ENCODE assay signal across 24 cellular contexts in genomic region chr17:80114758-80115157, GRCh38. TPM values are rescaled to one million over a fixed set of nuclear protein-coding genes. Genes with fewer than 3 reads are reported as not detected.
DNase-seq lines count a peak whose midpoint lies in the region; ATAC-seq, FAIRE-seq and TF ChIP-seq lines count a peak whose summit lies in the region.
"Had no signal": no experiment of that assay in that cellular context is flagged by ENCODE, and none has a peak within 500 bp of the region (broad histone marks: within the 10 kb centered on the region; RNA-seq: fewer than 3 reads in every experiment).

No MANE protein-coding gene starts in this region.

- peaks cover 6% of the 10 kb centered on the region for H3K9me3 Mint-ChIP-seq in activated naive CD4-positive, alpha-beta T cell treated with anti-CD3 and anti-CD28 coated beads, Interleukin-2, amount 50 U/mL, for 24 hours
- peaks cover 6% of the 10 kb centered on the region for H3K9me3 Mint-ChIP-seq in activated T-helper 17 cell treated with anti-CD3 and anti-CD28 coated beads, Interleukin-2, amount 50 U/mL, for 72 hours
- H3K9me3 Mint-ChIP-seq: CD4-positive, alpha-beta T cell had no signal

- intact Hi-C loops in sciatic nerve (cut with DNase I): no loop called here

- CTCF ChIA-PET in HEK293T (lab: Yijun Ruan, JAX): interaction anchor here (1.0 to 1.9 kb wide), 2 partner anchors 13 kb away, joined by 3 to 7 read pairs; partner anchors contain the start of gene GAA

- TF ChIP-seq POLR2A in GM12891 (IDR thresholded peaks at IDR 0.05; ENCODE audit: low read depth, low read length): no peak

- ATAC-seq in activated T-helper 17 cell treated with anti-CD3 and anti-CD28 coated beads, Interleukin-2, amount 50 U/mL, for 72 hours (replicated peaks): no peak
- no peak for ATAC-seq in sciatic nerve
- ATAC-seq: A549 had no signal

- no peak for DNase-seq in activated naive CD4-positive, alpha-beta T cell treated with Interleukin-2 at 50 U/mL for 16 hours
- peak; percentile 4 for DNase-seq in sciatic nerve (ENCODE audit: low spot score)
- DNase-seq in HEK293T (ENCODE audit: extremely low spot score): no peak
- no peak for DNase-seq in GM12891 (ENCODE audit: insufficient read length, low spot score)
- DNase-seq: 8988T; ACHN; AML-193; BE2C; CD4-positive, alpha-beta T cell; CD8-positive, alpha-beta memory T cell; DMS 273 treated with DMSO at 0.1 percent for 48 hours; DMS79; GF-D8; GM23248; H7; HCEC 1CT had no signal

- POLR2A ChIA-PET in HEK293T (lab: Yijun Ruan, JAX): interaction anchor here (1.6 to 8.6 kb wide), 2 partner anchors 11 to 13 kb away, joined by 4 to 51 read pairs; partner anchors contain the start of gene GAA

- no peak overlapping the region for H3K4me3 Mint-ChIP-seq in activated naive CD4-positive, alpha-beta T cell treated with anti-CD3 and anti-CD28 coated beads, Interleukin-2, amount 50 U/mL, for 24 hours
- no peak overlapping the region for H3K4me3 Mint-ChIP-seq in activated T-helper 17 cell treated with anti-CD3 and anti-CD28 coated beads, Interleukin-2, amount 50 U/mL, for 72 hours
- H3K4me3 Mint-ChIP-seq: CD14-positive monocyte; CD4-positive, alpha-beta T cell; CD8-positive, alpha-beta memory T cell had no signal

- H3K27ac Mint-ChIP-seq in activated naive CD4-positive, alpha-beta T cell treated with anti-CD3 and anti-CD28 coated beads, Interleukin-2, amount 50 U/mL, for 24 hours: peak overlapping the region; percentile 63
- peak overlapping the region; percentile 53 for H3K27ac Mint-ChIP-seq in activated T-helper 17 cell treated with anti-CD3 and anti-CD28 coated beads, Interleukin-2, amount 50 U/mL, for 72 hours
- H3K27ac Mint-ChIP-seq: CD14-positive monocyte; CD4-positive, alpha-beta T cell had no signal

- H3K36me3 Mint-ChIP-seq in activated naive CD4-positive, alpha-beta T cell treated with anti-CD3 and anti-CD28 coated beads, Interleukin-2, amount 50 U/mL, for 24 hours: peaks cover 7% of the 10 kb centered on the region
- no peaks in the 10 kb centered on the region for H3K36me3 Mint-ChIP-seq in activated T-helper 17 cell treated with anti-CD3 and anti-CD28 coated beads, Interleukin-2, amount 50 U/mL, for 72 hours (ENCODE audit: low read depth)
- H3K36me3 Mint-ChIP-seq: CD8-positive, alpha-beta memory T cell had no signal

- H3K27me3 Mint-ChIP-seq in activated naive CD4-positive, alpha-beta T cell treated with anti-CD3 and anti-CD28 coated beads, Interleukin-2, amount 50 U/mL, for 24 hours: no peaks in the 10 kb centered on the region
- no peaks in the 10 kb centered on the region for H3K27me3 Mint-ChIP-seq in activated T-helper 17 cell treated with anti-CD3 and anti-CD28 coated beads, Interleukin-2, amount 50 U/mL, for 72 hours
- H3K27me3 Mint-ChIP-seq: CD4-positive, alpha-beta T cell; CD8-positive, alpha-beta memory T cell had no signal

- H3K4me1 Mint-ChIP-seq in activated naive CD4-positive, alpha-beta T cell treated with anti-CD3 and anti-CD28 coated beads, Interleukin-2, amount 50 U/mL, for 24 hours: peaks cover 7% of the 10 kb centered on the region
- peaks cover 8% of the 10 kb centered on the region for H3K4me1 Mint-ChIP-seq in activated T-helper 17 cell treated with anti-CD3 and anti-CD28 coated beads, Interleukin-2, amount 50 U/mL, for 72 hours
- H3K4me1 Mint-ChIP-seq: CD14-positive monocyte had no signal

- no peak for FAIRE-seq in GM12891 (lab: Jason Lieb, UNC)
- FAIRE-seq: D721Med, GM12892, H1 had no signal

TF ChIP-seq in HEK293T, 16 proteins besides CTCF, POLR2A, EP300 and RAD21:
- no peak for TF ChIP-seq FOXK2 (IDR thresholded peaks at IDR 0.05)
- no peak for TF ChIP-seq L3MBTL2 (conservative IDR thresholded peaks at IDR 0.05)
- TF ChIP-seq ELF4 (IDR thresholded peaks at IDR 0.05): no peak
- no peak for TF ChIP-seq ARNT (IDR thresholded peaks at IDR 0.05)
- TF ChIP-seq BHLHE40 (IDR thresholded peaks at IDR 0.05; ENCODE audit: borderline replicate concordance): no peak
- TF ChIP-seq HDGF (IDR thresholded peaks at IDR 0.05; ENCODE audit: borderline replicate concordance): no peak

TF ChIP-seq in GM12891, 5 proteins besides CTCF, POLR2A, EP300 and RAD21:
- TF ChIP-seq TAF1 (IDR thresholded peaks at IDR 0.05; ENCODE audit: low read depth, low read length) (no peak), PAX5 (IDR thresholded peaks at IDR 0.05; ENCODE audit: insufficient read depth, low read length, severe bottlenecking) (no peak), POLR2AphosphoS5 (IDR thresholded peaks at IDR 0.05; ENCODE audit: low read depth, low read length) (no peak), SPI1 (IDR thresholded peaks at IDR 0.05; ENCODE audit: low read depth, low read length) (no peak), POU2F2 (IDR thresholded peaks at IDR 0.05; ENCODE audit: low read depth, low read length) (no peak)
TF ChIP-seq in GM12891: peak in this region for 0.

RNA-seq across cellular contexts. Expression of gene GAA, which starts 13.4 kb away (rescaled TPM):
- 10 to 100 TPM; 15.0 to 33.0 TPM for total RNA-seq in activated T-helper 17 cell treated with anti-CD3 and anti-CD28 coated beads, Interleukin-2, amount 50 U/mL, for 72 hours
- total RNA-seq in sciatic nerve: 60.7 TPM
- polyA plus RNA-seq in GM12891 (2012; ENCODE audit: low read depth, missing spikeins): 6.9 TPM

RNA-seq across cellular contexts. Expression of gene EIF4A3, which starts 32.2 kb away (rescaled TPM):
- 100 to 1,000 TPM; 141 to 182 TPM for total RNA-seq in activated T-helper 17 cell treated with anti-CD3 and anti-CD28 coated beads, Interleukin-2, amount 50 U/mL, for 72 hours
- total RNA-seq in sciatic nerve: 66.0 TPM
- 80.7 TPM for polyA plus RNA-seq in GM12891 (2012; ENCODE audit: low read depth, missing spikeins)

RNA-seq across cellular contexts. Expression of gene CARD14, which starts 55.1 kb away (rescaled TPM):
- not detected for total RNA-seq in activated T-helper 17 cell treated with anti-CD3 and anti-CD28 coated beads, Interleukin-2, amount 50 U/mL, for 72 hours
- 0.49 TPM for total RNA-seq in sciatic nerve
- polyA plus RNA-seq in GM12891 (2012; ENCODE audit: low read depth, missing spikeins): 0.18 TPM
- total RNA-seq: CD4-positive, alpha-beta T cell; CD8-positive, alpha-beta memory T cell; Daoy; GM23248; H1 had no signal
- polyA plus RNA-seq: CD8-positive, alpha-beta memory T cell had no signal
